Comparison of ENCODE assay signal across 20 cellular contexts in the genomic region with DNA sequence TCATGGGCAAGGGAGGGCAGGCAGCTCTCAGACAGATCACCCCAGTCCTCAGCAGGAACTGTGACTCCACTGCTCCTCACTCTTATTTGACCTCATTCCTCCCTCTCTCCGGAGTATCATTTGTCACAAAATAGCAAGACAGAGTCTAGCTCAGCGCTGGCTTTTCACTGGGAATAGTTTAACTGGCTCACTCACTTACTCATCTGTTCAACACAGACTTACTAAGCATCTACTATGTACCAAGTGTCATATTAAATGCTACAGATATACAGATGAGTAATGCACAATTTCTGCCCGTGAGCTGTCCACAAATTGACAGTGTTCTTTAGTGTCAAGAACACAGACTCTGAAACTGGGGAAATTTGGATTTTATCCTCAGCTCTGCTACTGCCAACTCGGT.
DNase-seq lines count a peak whose midpoint lies in the region; ATAC-seq, FAIRE-seq and TF ChIP-seq lines count a peak whose summit lies in the region.
"Had no signal": no experiment of that assay in that cellular context is flagged by ENCODE, and none has a peak within 500 bp of the region (broad histone marks: within the 10 kb centered on the region; RNA-seq: fewer than 3 reads in every experiment).

No MANE protein-coding gene starts in this region.

- peaks cover 0 to 7% (median 0%) of the 10 kb centered on the region in 7 donors for H3K9me3 Mint-ChIP-seq in CD14-positive monocyte
- H3K9me3 Mint-ChIP-seq: H9 had no signal

- no peak for ATAC-seq in heart right ventricle
- ATAC-seq: K562 had no signal

- H3K4me1 ChIP-seq in heart right ventricle: no peaks in the 10 kb centered on the region

- H3K4me3 ChIP-seq in choroid plexus epithelial cell (ENCODE audit: low read depth, low read length) (no peak overlapping the region), heart right ventricle (no peak overlapping the region)
- H3K4me3 ChIP-seq: K562, PC-9 had no signal

- peaks cover 0 to 6% (median 0%) of the 10 kb centered on the region in 7 donors for H3K27me3 ChIP-seq in heart right ventricle

- peak; percentile 24 for DNase-seq in AG08395 (ENCODE audit: low spot score)
- DNase-seq in GM03348 (ENCODE audit: low spot score): peak; percentile 17
- DNase-seq in RCC 7860 (ENCODE audit: low spot score): peak; percentile 57
- peak; percentile 8 for DNase-seq in choroid plexus epithelial cell (ENCODE audit: low read depth)
- DNase-seq in NCI-H2029 treated with DMSO at 0.1 percent for 48 hours (lab: John Stamatoyannopoulos, UW): no peak
- no peak for DNase-seq in CD14-positive monocyte (ENCODE audit: low spot score)
- DNase-seq in heart right ventricle: no peak
- no peak for DNase-seq in NOMO-1 treated with dmso at 0.1 percent for 144 hours (lab: John Stamatoyannopoulos, UW; ENCODE audit: unreplicated experiment)
- DNase-seq: Calu3; CD4-positive, alpha-beta memory T cell; DMS53; H9; NCI-H1105 treated with DMSO at 0.1 percent for 48 hours; NCI-H187 treated with DMSO at 0.1 percent for 48 hours; NCI-H345; NCI-H524 treated with DMSO at 0.1 percent for 48 hours; PC-9 had no signal

- intact Hi-C loops in CD14-positive monocyte (cut with micrococcal nuclease): no loop called here
- intact Hi-C loops in heart right ventricle (cut with DNase I): no loop called here

- no peak overlapping the region for H3K4me3 Mint-ChIP-seq in CD14-positive monocyte
- H3K4me3 Mint-ChIP-seq: CD4-positive, alpha-beta memory T cell; H9 had no signal

- 82 to 87% methylated on average over 4 of the region's 4 CpGs for WGBS in heart right ventricle, 2 donors

- no peak overlapping the region for H3K27ac ChIP-seq in heart right ventricle
- H3K27ac ChIP-seq: 22Rv1, PC-9 had no signal

- FAIRE-seq in RCC 7860 (lab: Jason Lieb, UNC): no peak
- FAIRE-seq: G401.6, K562 had no signal

- no peak overlapping the region for H3K27ac Mint-ChIP-seq in CD14-positive monocyte
- H3K27ac Mint-ChIP-seq: H9 had no signal

- no peaks in the 10 kb centered on the region for H3K4me1 Mint-ChIP-seq in CD14-positive monocyte

- no peaks in the 10 kb centered on the region for H3K9me3 ChIP-seq in heart right ventricle

- peaks cover 0 to 2% (median 2%) of the 10 kb centered on the region in 3 donors for H3K27me3 Mint-ChIP-seq in CD14-positive monocyte (ENCODE audit: low read depth in 3 of 3)
- H3K27me3 Mint-ChIP-seq: CD4-positive, alpha-beta memory T cell had no signal

- TF ChIP-seq CTCF in choroid plexus epithelial cell (conservative IDR thresholded peaks at IDR 0.05; ENCODE audit: low read depth, low read length) (no peak), CD14-positive monocyte (IDR thresholded peaks at IDR 0.05) (no peak), heart right ventricle (IDR thresholded peaks at IDR 0.05) (no peak)

- H3K36me3 Mint-ChIP-seq in CD14-positive monocyte: no peaks in the 10 kb centered on the region
- H3K36me3 Mint-ChIP-seq: CD4-positive, alpha-beta memory T cell had no signal

- no peaks in the 10 kb centered on the region for H3K36me3 ChIP-seq in heart right ventricle

Comparison
In these comparisons a context has a peak if more than half of its experiments do, and no peak if none do; other contexts are left out.
1. DNase-seq: peak in AG08395 (single experiment), GM03348 (single experiment), RCC 7860 (single experiment) and choroid plexus epithelial cell (single experiment); none in NCI-H2029 treated with DMSO at 0.1 percent for 48 hours (single experiment), CD14-positive monocyte (single experiment), heart right ventricle (0 of 2) and NOMO-1 treated with dmso at 0.1 percent for 144 hours (single experiment).